In the genomic region with DNA sequence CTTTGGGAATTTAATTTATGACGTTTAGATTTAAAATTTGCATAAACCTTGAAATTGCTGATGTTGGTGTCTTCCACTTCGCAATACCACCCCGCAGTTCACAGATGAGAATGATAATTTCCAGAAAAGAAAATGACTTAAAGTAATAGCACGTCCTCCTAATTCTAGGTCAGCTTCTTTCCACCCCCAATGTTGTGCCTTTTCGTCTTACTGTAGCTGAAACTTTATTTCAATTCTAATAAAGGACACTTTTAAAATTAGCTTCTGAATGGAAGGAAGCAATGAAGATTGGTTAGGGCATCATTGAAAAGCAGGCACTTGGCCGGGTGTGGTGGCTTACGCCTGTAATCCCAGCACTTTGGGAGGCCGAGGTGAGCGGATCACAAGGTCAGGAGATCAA, we compare ENCODE assay signal across 9 cellular contexts.
"Had no signal": no experiment of that assay in that cellular context is flagged by ENCODE, and none has a peak within 500 bp of the region (broad histone marks: within the 10 kb centered on the region; RNA-seq: fewer than 3 reads in every experiment).

No MANE protein-coding gene starts in this region.

- DNase-seq: GM23248, GOT3, H7, H9, HCEC 1CT, HFFc6 had no signal

- H3K9me3 ChIP-seq: HAP-1 had no signal

- ATAC-seq: GM23338, HCT116 had no signal

- H3K27ac ChIP-seq: GM23248 had no signal

- H3K4me3 ChIP-seq: GM23248, GM23338, HAP-1 had no signal

- H3K36me3 ChIP-seq: HAP-1 had no signal
